In the genomic region with DNA sequence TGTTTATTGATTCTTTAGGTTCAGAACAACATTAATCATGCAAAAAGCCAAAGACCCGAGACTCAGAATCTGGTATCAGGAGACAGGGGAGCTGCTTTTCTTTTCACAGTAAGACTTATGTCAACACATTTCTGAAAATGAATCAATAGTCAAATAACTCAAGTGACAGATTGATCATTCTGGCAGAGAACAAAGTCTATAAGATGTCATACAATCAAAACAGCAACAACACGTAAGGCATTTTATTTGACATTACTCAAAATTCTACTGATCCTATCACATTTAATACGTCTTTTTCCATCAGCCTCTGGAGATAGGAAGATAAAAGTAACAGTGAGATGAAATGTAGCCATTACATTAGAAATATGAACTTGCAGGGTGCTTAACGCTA, we compare ENCODE assay signal across 18 cellular contexts.
A peak's percentile ranks its signal among the peaks of the same experiment; 100 is the strongest.
DNase-seq lines count a peak whose midpoint lies in the region; ATAC-seq and TF ChIP-seq lines count a peak whose summit lies in the region.
"Had no signal": no experiment of that assay in that cellular context is flagged by ENCODE, and none has a peak within 500 bp of the region (broad histone marks: within the 10 kb centered on the region; RNA-seq: fewer than 3 reads in every experiment).

No MANE protein-coding gene starts in this region.

- intact Hi-C loops in mammary epithelial cell (cut with micrococcal nuclease) (no loop called here), breast epithelium (cut with DNase I; ENCODE audit: low total_unique reads) (no loop called here), gastrocnemius medialis (cut with DNase I; ENCODE audit: low total_unique reads) (no loop called here)

- no peaks in the 10 kb centered on the region for H3K27me3 ChIP-seq in mammary epithelial cell (ENCODE audit: insufficient read depth, low read length)
- no peaks in the 10 kb centered on the region for H3K27me3 ChIP-seq in breast epithelium
- no peaks in the 10 kb centered on the region for H3K27me3 ChIP-seq in neural progenitor cell
- no peaks in the 10 kb centered on the region for H3K27me3 ChIP-seq in gastrocnemius medialis

- WGBS in mammary epithelial cell (ENCODE audit: low coverage, missing lambda C conversion rate): 55% methylated on average over 4 of the region's 4 CpGs

- CTCF ChIA-PET in mammary epithelial cell (lab: Charles Lee; ENCODE audit: low non-redundant PET): no interaction called here

- H3K27ac ChIP-seq in mammary epithelial cell (ENCODE audit: insufficient read depth, low read depth, low read length) (no peak overlapping the region), breast epithelium (no peak overlapping the region), neural progenitor cell (no peak overlapping the region), gastrocnemius medialis (no peak overlapping the region)
- H3K27ac ChIP-seq: 22Rv1, GM23248 had no signal

- no peaks in the 10 kb centered on the region for H3K36me3 Mint-ChIP-seq in chondrocyte (ENCODE audit: low read depth)
- H3K36me3 Mint-ChIP-seq in neural progenitor cell: no peaks in the 10 kb centered on the region
- H3K36me3 Mint-ChIP-seq: CD14-positive monocyte had no signal

- DNase-seq in mammary epithelial cell (no peak), breast epithelium (ENCODE audit: low spot score in 2 of 2) (no peak), chondrocyte (ENCODE audit: low spot score) (no peak), neural progenitor cell (ENCODE audit: low spot score) (no peak), GF-D8 (lab: John Stamatoyannopoulos, UW) (no peak), gastrocnemius medialis (no peak), G401 (ENCODE audit: low spot score) (no peak)
- DNase-seq: DMS 273 treated with DMSO at 0.1 percent for 48 hours, GDM1, NCI-H1105 treated with DMSO at 0.1 percent for 48 hours, NCI-H1694, NCI-H226, RPMI8226, SHP77 treated with DMSO at 0.1 percent for 48 hours had no signal

- TF ChIP-seq POLR2A in breast epithelium (IDR thresholded peaks at IDR 0.05) (no peak), gastrocnemius medialis (IDR thresholded peaks at IDR 0.05) (no peak)

- H3F3A ChIP-seq in neural progenitor cell (ENCODE audit: low read depth): peaks cover 15% of the 10 kb centered on the region

- no peak overlapping the region for H3K4me3 ChIP-seq in mammary epithelial cell (replicated peaks in 1 of 3; ENCODE audit: insufficient read depth in 1 of 3, low read depth in 2 of 3, low read length in 3 of 3)
- H3K4me3 ChIP-seq in breast epithelium: no peak overlapping the region
- H3K4me3 ChIP-seq in neural progenitor cell: no peak overlapping the region
- no peak overlapping the region for H3K4me3 ChIP-seq in gastrocnemius medialis
- H3K4me3 ChIP-seq: GM23248 had no signal

- H2AFZ ChIP-seq in mammary epithelial cell (ENCODE audit: low read depth, low read length) (peak overlapping the region; percentile 36), neural progenitor cell (replicated peaks) (peak overlapping the region; percentile 10)
- H2AFZ ChIP-seq: GM23248 had no signal

- no peak for ATAC-seq in gastrocnemius medialis
- ATAC-seq in GM18519 (IDR thresholded peaks at IDR 0.05; ENCODE audit: low FRiP score, unreplicated experiment): no peak

- no peak overlapping the region for H3K4me2 ChIP-seq in mammary epithelial cell (ENCODE audit: insufficient read depth, low read depth, low read length)
- no peak overlapping the region for H3K4me2 ChIP-seq in neural progenitor cell

- H3K9ac ChIP-seq in mammary epithelial cell (ENCODE audit: insufficient read depth, low read length) (no peak overlapping the region), neural progenitor cell (no peak overlapping the region)
- H3K9ac ChIP-seq: GM23248 had no signal

- H3K79me2 ChIP-seq in mammary epithelial cell (ENCODE audit: insufficient read depth, low read length) (no peaks in the 10 kb centered on the region), neural progenitor cell (ENCODE audit: low read depth) (no peaks in the 10 kb centered on the region)

- H3K4me1 Mint-ChIP-seq in chondrocyte (ENCODE audit: low read depth): peaks cover 18% of the 10 kb centered on the region
- peaks cover 36% of the 10 kb centered on the region for H3K4me1 Mint-ChIP-seq in neural progenitor cell
- H3K4me1 Mint-ChIP-seq: CD14-positive monocyte had no signal

- no peaks in the 10 kb centered on the region for H3K27me3 Mint-ChIP-seq in chondrocyte (ENCODE audit: low read depth)
- H3K27me3 Mint-ChIP-seq in neural progenitor cell (ENCODE audit: insufficient read depth, low read depth): no peaks in the 10 kb centered on the region

- H4K20me1 ChIP-seq in mammary epithelial cell (ENCODE audit: insufficient read depth, low read length) (no peaks in the 10 kb centered on the region), neural progenitor cell (ENCODE audit: low read depth) (no peaks in the 10 kb centered on the region)

- TF ChIP-seq CTCF in mammary epithelial cell (conservative IDR thresholded peaks at IDR 0.05 in 1 of 2, IDR thresholded peaks at IDR 0.05 in 1 of 2; ENCODE audit: extremely low read depth in 1 of 2, insufficient read depth in 1 of 2, low read depth in 1 of 2, low read length in 2 of 2): no peak
- TF ChIP-seq CTCF in breast epithelium (IDR thresholded peaks at IDR 0.05): no peak
- TF ChIP-seq CTCF in chondrocyte (IDR thresholded peaks at IDR 0.05): peak; percentile 25
- TF ChIP-seq CTCF in neural progenitor cell (IDR thresholded peaks at IDR 0.05): no peak
- TF ChIP-seq CTCF in gastrocnemius medialis (IDR thresholded peaks at IDR 0.05 in 4 of 5, conservative IDR thresholded peaks at IDR 0.05 in 1 of 5): no peak

- H3K27ac Mint-ChIP-seq in chondrocyte (ENCODE audit: unreplicated experiment) (no peak overlapping the region), neural progenitor cell (peak overlapping the region; percentile 31)
- H3K27ac Mint-ChIP-seq: CD14-positive monocyte had no signal

- H3K36me3 ChIP-seq in mammary epithelial cell (ENCODE audit: insufficient read depth, low read length) (no peaks in the 10 kb centered on the region), breast epithelium (no peaks in the 10 kb centered on the region), neural progenitor cell (no peaks in the 10 kb centered on the region), gastrocnemius medialis (no peaks in the 10 kb centered on the region)

- dilution Hi-C loops in mammary epithelial cell (cut with HindIII; ENCODE audit: low sequenced_read_pairs): no loop called here

- no peaks in the 10 kb centered on the region for H3K4me1 ChIP-seq in mammary epithelial cell (ENCODE audit: insufficient read depth, low read length)
- no peaks in the 10 kb centered on the region for H3K4me1 ChIP-seq in breast epithelium
- peaks cover 31% of the 10 kb centered on the region for H3K4me1 ChIP-seq in neural progenitor cell
- H3K4me1 ChIP-seq in gastrocnemius medialis: no peaks in the 10 kb centered on the region

- in situ Hi-C loops in mammary epithelial cell (cut with MboI; ENCODE audit: low sequenced_read_pairs in 2 of 2) (no loop called here), gastrocnemius medialis (cut with MboI; ENCODE audit: low sequenced_read_pairs in 4 of 4) (no loop called here), G401 (cut with HindIII; ENCODE audit: low sequenced_read_pairs) (no loop called here)

- H3K9me3 ChIP-seq in mammary epithelial cell (replicated peaks; ENCODE audit: insufficient read depth, low read length) (no peaks in the 10 kb centered on the region), breast epithelium (no peaks in the 10 kb centered on the region), neural progenitor cell (ENCODE audit: low read depth) (no peaks in the 10 kb centered on the region), gastrocnemius medialis (no peaks in the 10 kb centered on the region)

- no peak overlapping the region for H3K4me3 Mint-ChIP-seq in chondrocyte (ENCODE audit: unreplicated experiment)
- no peak overlapping the region for H3K4me3 Mint-ChIP-seq in neural progenitor cell
- H3K4me3 Mint-ChIP-seq: CD14-positive monocyte had no signal

- BruUV-seq in mammary epithelial cell (replicated peaks; lab: Mats Ljungman, UMichigan): no TSS peak

- peaks cover 2% of the 10 kb centered on the region for H3K9me3 Mint-ChIP-seq in chondrocyte (ENCODE audit: low read depth)
- peaks cover 3% of the 10 kb centered on the region for H3K9me3 Mint-ChIP-seq in neural progenitor cell
